In the genomic region with DNA sequence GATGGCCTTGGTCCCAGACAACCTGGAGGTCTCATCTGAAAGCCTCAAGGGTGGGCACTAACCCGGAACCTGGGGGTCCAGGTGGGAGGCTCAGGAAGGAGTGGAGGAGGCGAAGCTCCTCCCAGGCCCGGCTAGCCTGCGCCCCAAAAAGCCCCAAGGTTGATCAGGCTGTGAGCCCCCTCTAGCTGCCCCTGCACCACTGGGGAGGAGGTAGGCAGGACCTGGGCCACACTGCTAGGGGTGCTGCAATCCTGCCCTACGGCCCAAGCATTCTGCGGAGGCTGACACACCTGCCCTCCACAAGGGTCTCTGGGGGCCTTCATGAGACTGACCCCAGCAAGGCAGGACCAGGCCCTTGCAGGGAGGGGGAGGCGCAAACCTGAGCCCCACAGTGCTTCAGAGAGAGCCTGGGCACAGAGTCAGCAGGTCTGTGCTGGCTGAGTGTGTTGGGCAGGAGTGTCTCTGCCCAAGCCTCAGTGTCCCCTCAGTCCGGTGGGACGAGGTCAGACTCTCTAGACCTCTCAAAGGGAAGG, we compare ENCODE assay signal across 15 cellular contexts. TPM values are rescaled to one million over a fixed set of nuclear protein-coding genes. Genes with fewer than 3 reads are reported as not detected.
DNase-seq lines count a peak whose midpoint lies in the region; ATAC-seq and TF ChIP-seq lines count a peak whose summit lies in the region.
"Had no signal": no experiment of that assay in that cellular context is flagged by ENCODE, and none has a peak within 500 bp of the region (broad histone marks: within the 10 kb centered on the region; RNA-seq: fewer than 3 reads in every experiment).

No MANE protein-coding gene starts in this region.

- H3K9me3 ChIP-seq in neuronal stem cell (replicated peaks in 1 of 2; ENCODE audit: control insufficient read depth in 2 of 2, insufficient read depth in 1 of 2, low read depth in 1 of 2, low read length in 2 of 2) (no peaks in the 10 kb centered on the region), aorta (ENCODE audit: control insufficient read depth, low read length) (no peaks in the 10 kb centered on the region)
- no peaks in the 10 kb centered on the region for H3K9me3 ChIP-seq in CD8-positive, alpha-beta memory T cell (ENCODE audit: low read length)

- peak overlapping the region; percentile 94 for H4K8ac ChIP-seq in neuronal stem cell (ENCODE audit: low read depth, low read length)

- H3K4me3 ChIP-seq in neuronal stem cell (ENCODE audit: low read length in 2 of 2) (no peak overlapping the region), aorta (ENCODE audit: low read length in 2 of 2) (no peak overlapping the region)
- no peak overlapping the region for H3K4me3 ChIP-seq in CD8-positive, alpha-beta memory T cell (ENCODE audit: low read length)
- H3K4me3 ChIP-seq: PC-9 had no signal

- peaks cover 13% of the 10 kb centered on the region for H3K79me1 ChIP-seq in neuronal stem cell (ENCODE audit: low read depth, low read length)

- no peak overlapping the region for H3K23ac ChIP-seq in neuronal stem cell (ENCODE audit: low read depth, low read length, poor library complexity)

- H2BK120ac ChIP-seq in neuronal stem cell (ENCODE audit: low read depth, low read length): peak overlapping the region; percentile 27

- H3K27me3 Mint-ChIP-seq in natural killer cell treated with Interleukin-12 subunit alpha and Interleukin-12 subunit beta and Interleukin-15 and Interleukin-18, amount 100 ng/mL, for 72 hours: no peaks in the 10 kb centered on the region
- H3K27me3 Mint-ChIP-seq in natural killer cell (ENCODE audit: low read depth in 2 of 2) (no peaks in the 10 kb centered on the region), progenitor cell of endocrine pancreas (no peaks in the 10 kb centered on the region)
- no peaks in the 10 kb centered on the region for H3K27me3 Mint-ChIP-seq in CD8-positive, alpha-beta memory T cell

- peak overlapping the region; percentile 44 for H3K18ac ChIP-seq in neuronal stem cell (ENCODE audit: low read length)

- intact Hi-C loops in natural killer cell (cut with micrococcal nuclease) (no loop called here), left ventricle myocardium superior (cut with micrococcal nuclease) (no loop called here), aorta (cut with DNase I) (no loop called here)

- H3K14ac ChIP-seq in neuronal stem cell (ENCODE audit: low read length): no peak overlapping the region

- no CpG with 5 or more reads among the region's 9 CpGs for WGBS in neuronal stem cell (ENCODE audit: extremely low coverage in 2 of 2, insufficient read length in 2 of 2, insufficient replicate concordance in 1 of 2), 2 donors
- 75 to 89% methylated on average over 9 of the region's 9 CpGs for WGBS in aorta, 2 donors

- TF ChIP-seq CTCF in natural killer cell (IDR thresholded peaks at IDR 0.05) (no peak), progenitor cell of endocrine pancreas (IDR thresholded peaks at IDR 0.05; ENCODE audit: unreplicated experiment) (no peak)

- no peaks in the 10 kb centered on the region for H3K36me3 Mint-ChIP-seq in natural killer cell treated with Interleukin-12 subunit alpha and Interleukin-12 subunit beta and Interleukin-15 and Interleukin-18, amount 100 ng/mL, for 72 hours
- H3K36me3 Mint-ChIP-seq in natural killer cell (no peaks in the 10 kb centered on the region), progenitor cell of endocrine pancreas (ENCODE audit: insufficient read depth) (no peaks in the 10 kb centered on the region)
- no peaks in the 10 kb centered on the region for H3K36me3 Mint-ChIP-seq in CD8-positive, alpha-beta memory T cell
- H3K36me3 Mint-ChIP-seq: CD14-positive monocyte had no signal

- no peaks in the 10 kb centered on the region for H3K4me1 Mint-ChIP-seq in natural killer cell treated with Interleukin-12 subunit alpha and Interleukin-12 subunit beta and Interleukin-15 and Interleukin-18, amount 100 ng/mL, for 72 hours (ENCODE audit: low read depth in 2 of 2)
- H3K4me1 Mint-ChIP-seq in natural killer cell: no peaks in the 10 kb centered on the region
- H3K4me1 Mint-ChIP-seq in CD8-positive, alpha-beta memory T cell: peaks cover 0 to 3% (median 1%) of the 10 kb centered on the region in 3 donors
- peaks cover 48% of the 10 kb centered on the region for H3K4me1 Mint-ChIP-seq in progenitor cell of endocrine pancreas (ENCODE audit: low read depth)
- H3K4me1 Mint-ChIP-seq: CD14-positive monocyte had no signal

- H4K91ac ChIP-seq in neuronal stem cell (ENCODE audit: low read depth, low read length, poor library complexity): no peak overlapping the region

- ATAC-seq in natural killer cell treated with Interleukin-12 subunit alpha and Interleukin-12 subunit beta and Interleukin-15 and Interleukin-18, amount 100 ng/mL, for 72 hours: peak; percentile 7
- ATAC-seq in natural killer cell (no peak), left ventricle myocardium superior (peak; percentile 1), aorta (ENCODE audit: low FRiP score) (peak; percentile 16)
- ATAC-seq: HCT116 had no signal

- H3K36me3 ChIP-seq in neuronal stem cell (replicated peaks in 1 of 2; ENCODE audit: control insufficient read depth in 2 of 2, insufficient read depth in 2 of 2, low read length in 2 of 2) (peaks cover 0 to 2% of the 10 kb centered on the region in 2 donors), aorta (ENCODE audit: control insufficient read depth in 1 of 2, insufficient read depth in 2 of 2, low read length in 1 of 2) (no peaks in the 10 kb centered on the region)
- no peaks in the 10 kb centered on the region for H3K36me3 ChIP-seq in CD8-positive, alpha-beta memory T cell (ENCODE audit: insufficient read depth, low read length)

- peaks cover 13 to 19% of the 10 kb centered on the region in 2 donors for H3K4me1 ChIP-seq in neuronal stem cell (ENCODE audit: control insufficient read depth in 2 of 2, insufficient read depth in 1 of 2, low read depth in 1 of 2, low read length in 2 of 2)
- no peaks in the 10 kb centered on the region for H3K4me1 ChIP-seq in aorta (ENCODE audit: control insufficient read depth in 1 of 2, insufficient read depth in 2 of 2, low read length in 2 of 2)
- no peaks in the 10 kb centered on the region for H3K4me1 ChIP-seq in CD8-positive, alpha-beta memory T cell (ENCODE audit: insufficient read depth, low read length)

- no peak overlapping the region for H3K4me2 ChIP-seq in neuronal stem cell (ENCODE audit: insufficient read depth, low read length, poor library complexity, severe bottlenecking)
- H3K4me2 ChIP-seq: PC-9 had no signal

- H3K27me3 ChIP-seq in neuronal stem cell (ENCODE audit: control insufficient read depth in 3 of 3, insufficient read depth in 3 of 3, low read depth in 1 of 3, low read length in 3 of 3) (no peaks in the 10 kb centered on the region), aorta (ENCODE audit: control insufficient read depth in 1 of 2, insufficient read depth in 2 of 2, low read length in 1 of 2) (no peaks in the 10 kb centered on the region)
- H3K27me3 ChIP-seq in CD8-positive, alpha-beta memory T cell (ENCODE audit: insufficient read depth, low read length, poor library complexity, severe bottlenecking): no peaks in the 10 kb centered on the region

- H3K9me3 Mint-ChIP-seq in natural killer cell treated with Interleukin-12 subunit alpha and Interleukin-12 subunit beta and Interleukin-15 and Interleukin-18, amount 100 ng/mL, for 72 hours: no peaks in the 10 kb centered on the region
- no peaks in the 10 kb centered on the region for H3K9me3 Mint-ChIP-seq in natural killer cell
- no peaks in the 10 kb centered on the region for H3K9me3 Mint-ChIP-seq in CD8-positive, alpha-beta memory T cell
- H3K9me3 Mint-ChIP-seq in progenitor cell of endocrine pancreas (ENCODE audit: low read depth): no peaks in the 10 kb centered on the region
- H3K9me3 Mint-ChIP-seq: IgD-negative memory B cell had no signal

- H2AFZ ChIP-seq in neuronal stem cell (ENCODE audit: low read length): no peak overlapping the region
- H2AFZ ChIP-seq: PC-9 had no signal

- DNase-seq in natural killer cell treated with Interleukin-12 subunit alpha and Interleukin-12 subunit beta and Interleukin-15 and Interleukin-18, amount 100 ng/mL, for 72 hours (ENCODE audit: low spot score): no peak
- no peak for DNase-seq in natural killer cell
- no peak for DNase-seq in left ventricle myocardium superior
- no peak for DNase-seq in neuronal stem cell (ENCODE audit: low spot score)
- no peak for DNase-seq in aorta
- DNase-seq in NCI-H82 treated with DMSO at 0.1 percent for 48 hours (lab: John Stamatoyannopoulos, UW; ENCODE audit: unreplicated experiment): no peak
- DNase-seq in CD8-positive, alpha-beta memory T cell: no peak
- no peak for DNase-seq in progenitor cell of endocrine pancreas (ENCODE audit: low spot score, unreplicated experiment)
- DNase-seq: NCI-H1436, NCI-H2081, NCI-H2227 treated with DMSO at 0.1 percent for 48 hours, PC-9 had no signal

- no peak overlapping the region for H3K27ac Mint-ChIP-seq in natural killer cell treated with Interleukin-12 subunit alpha and Interleukin-12 subunit beta and Interleukin-15 and Interleukin-18, amount 100 ng/mL, for 72 hours
- H3K27ac Mint-ChIP-seq in natural killer cell: no peak overlapping the region
- H3K27ac Mint-ChIP-seq in CD8-positive, alpha-beta memory T cell: no peak overlapping the region
- H3K27ac Mint-ChIP-seq in progenitor cell of endocrine pancreas: no peak overlapping the region
- H3K27ac Mint-ChIP-seq: IgD-negative memory B cell had no signal

- H2AK5ac ChIP-seq in neuronal stem cell (ENCODE audit: low read depth, low read length): peak overlapping the region; percentile 30

- CTCF ChIA-PET in CD8-positive, alpha-beta memory T cell (lab: Charles Lee): no interaction called here

- POLR2A ChIA-PET in CD8-positive, alpha-beta memory T cell (lab: Charles Lee): no interaction called here

- H3K4me3 Mint-ChIP-seq in natural killer cell treated with Interleukin-12 subunit alpha and Interleukin-12 subunit beta and Interleukin-15 and Interleukin-18, amount 100 ng/mL, for 72 hours: no peak overlapping the region
- H3K4me3 Mint-ChIP-seq in natural killer cell (no peak overlapping the region), progenitor cell of endocrine pancreas (ENCODE audit: low read depth) (no peak overlapping the region)
- H3K4me3 Mint-ChIP-seq in CD8-positive, alpha-beta memory T cell: no peak overlapping the region
- H3K4me3 Mint-ChIP-seq: CD14-positive monocyte, IgD-negative memory B cell had no signal

- H2BK5ac ChIP-seq in neuronal stem cell (ENCODE audit: low read length): peak overlapping the region; percentile 88

- no peak overlapping the region for H3K9ac ChIP-seq in neuronal stem cell (ENCODE audit: low read depth, low read length, poor library complexity)

- no peak overlapping the region for H3K4ac ChIP-seq in neuronal stem cell (ENCODE audit: low read length)

- peak overlapping the region; percentile 22 for H2BK15ac ChIP-seq in neuronal stem cell (ENCODE audit: low read length)

- no peak overlapping the region for H2BK12ac ChIP-seq in neuronal stem cell (ENCODE audit: low read length)

- H3K27ac ChIP-seq in neuronal stem cell (replicated peaks; ENCODE audit: low read length) (no peak overlapping the region), aorta (ENCODE audit: low read depth in 1 of 2, low read length in 2 of 2) (no peak overlapping the region)
- H3K27ac ChIP-seq in CD8-positive, alpha-beta memory T cell (ENCODE audit: low read depth, low read length): no peak overlapping the region
- H3K27ac ChIP-seq: PC-9 had no signal

RNA-seq across cellular contexts. Expression of a gene that starts 51.9 kb away (rescaled TPM):
- total RNA-seq in natural killer cell treated with Interleukin-12 subunit alpha and Interleukin-12 subunit beta and Interleukin-15 and Interleukin-18, amount 100 ng/mL, for 72 hours: 1 to 10 TPM; 2.7 to 3.6 TPM
- total RNA-seq in natural killer cell (1 to 10 TPM in 2 of 3 donors, under 1 TPM in 1; 0.73 to 4.3 (median 2.8) TPM), left ventricle myocardium superior (49.3 TPM), aorta (1 to 10 TPM; 6.4 to 7.6 TPM), progenitor cell of endocrine pancreas (43.6 and 44.9 TPM in 2 replicates)
- polyA plus RNA-seq in neuronal stem cell (2013, experiment 1 of 2): 22.3 TPM
- polyA plus RNA-seq in neuronal stem cell (2013, experiment 2 of 2): 22.5 TPM
- polyA plus RNA-seq in aorta: 1 to 10 TPM; 1.2 to 8.1 TPM
- 1 to 10 TPM; 4.2 to 5.3 TPM for total RNA-seq in CD8-positive, alpha-beta memory T cell
- polyA plus RNA-seq in CD8-positive, alpha-beta memory T cell: 1.2 TPM

Comparison
In these comparisons a context has a peak if more than half of its experiments do, and no peak if none do; other contexts are left out.
1. ATAC-seq: peak in natural killer cell treated with Interleukin-12 subunit alpha and Interleukin-12 subunit beta and Interleukin-15 and Interleukin-18, amount 100 ng/mL, for 72 hours (2 of 2), left ventricle myocardium superior (single experiment) and aorta (single experiment); none in natural killer cell (0 of 3).